Comparison of ENCODE assay signal across 8 cellular contexts in the genomic region with DNA sequence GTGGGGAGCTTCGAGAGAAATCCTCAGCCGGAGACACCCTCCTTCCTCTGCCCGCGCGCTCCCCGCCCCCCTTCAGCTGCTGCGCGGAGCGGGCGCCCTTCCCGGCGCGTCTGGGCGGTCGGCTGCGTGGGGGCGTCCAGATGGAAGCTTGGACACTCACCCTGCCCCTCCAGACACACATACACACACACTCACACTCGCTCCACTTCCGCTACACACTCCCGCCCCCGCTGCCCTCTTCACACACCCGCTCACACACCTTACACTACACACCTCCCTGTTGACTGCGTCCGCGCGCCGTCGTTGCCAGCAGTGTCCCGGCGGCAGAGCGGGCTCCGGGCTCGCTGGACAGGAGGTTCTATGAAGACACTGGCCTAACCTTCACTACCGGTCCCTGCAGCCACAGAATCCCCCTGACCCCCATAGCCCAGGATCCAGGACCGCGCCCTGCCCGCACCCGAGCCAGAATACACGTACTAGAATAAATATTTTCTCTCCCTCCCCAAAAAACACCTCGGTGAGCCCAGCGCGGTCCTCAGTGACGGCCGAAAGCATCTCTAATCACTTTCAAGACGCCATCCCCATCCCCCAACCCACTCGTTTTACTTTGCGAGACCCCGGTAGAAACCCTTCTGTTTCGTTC. TPM values are rescaled to one million over a fixed set of nuclear protein-coding genes. Genes with fewer than 3 reads are reported as not detected.
A peak's percentile ranks its signal among the peaks of the same experiment; 100 is the strongest.
DNase-seq lines count a peak whose midpoint lies in the region; ATAC-seq and TF ChIP-seq lines count a peak whose summit lies in the region.

No MANE protein-coding gene starts in this region.

- intact Hi-C loops in upper lobe of right lung (cut with DNase I): loop anchor here (10.0 kb wide), 1 partner anchor 372 kb away; no protein-coding TSS in a partner anchor

- H3K4me3 ChIP-seq in fibroblast of villous mesenchyme (ENCODE audit: low read depth, low read length) (peak overlapping the region; percentile 80), neutrophil (ENCODE audit: low read depth in 1 of 2, low read length in 1 of 2) (peak overlapping the region; percentile 84 to 98), upper lobe of right lung (peak overlapping the region; percentile 88)

- H3K27me3 ChIP-seq in neutrophil: peaks cover 84% of the 10 kb centered on the region
- peaks cover 29% of the 10 kb centered on the region for H3K27me3 ChIP-seq in upper lobe of right lung

- TF ChIP-seq CTCF in fibroblast of villous mesenchyme (IDR thresholded peaks at IDR 0.05; ENCODE audit: insufficient read depth, low read depth, low read length) (no peak), neutrophil (IDR thresholded peaks at IDR 0.05) (no peak), upper lobe of right lung (IDR thresholded peaks at IDR 0.05) (no peak)

- no peaks in the 10 kb centered on the region for H3K36me3 ChIP-seq in neutrophil
- no peaks in the 10 kb centered on the region for H3K36me3 ChIP-seq in upper lobe of right lung

- ATAC-seq in GM21529 (IDR thresholded peaks at IDR 0.05; ENCODE audit: unreplicated experiment): peak; percentile 18
- peak; percentile 45 for ATAC-seq in upper lobe of right lung

- peak; percentile 32 for DNase-seq in CMK (ENCODE audit: low read depth)
- peak; percentile 40 for DNase-seq in M059J (ENCODE audit: low read depth)
- peak; percentile 75 to 81 for DNase-seq in activated T-cell treated with anti-CD3 and anti-CD28 coated beads, Interleukin-2, amount 50 U/mL, for 48 hours
- no peak for DNase-seq in fibroblast of villous mesenchyme (ENCODE audit: low read depth)
- peak; percentile 86 for DNase-seq in upper lobe of right lung
- DNase-seq in SK-N-DZ (ENCODE audit: low spot score): no peak

- peaks cover 31 to 34% of the 10 kb centered on the region in 2 experiments for H3K4me1 ChIP-seq in neutrophil (ENCODE audit: control insufficient read depth in 1 of 2, insufficient read depth in 1 of 2, low read depth in 1 of 2, low read length in 1 of 2)
- peaks cover 28% of the 10 kb centered on the region for H3K4me1 ChIP-seq in upper lobe of right lung

- H3K9me3 ChIP-seq in neutrophil (no peaks in the 10 kb centered on the region), upper lobe of right lung (no peaks in the 10 kb centered on the region)

- peak overlapping the region; percentile 90 for H3K27ac ChIP-seq in neutrophil
- peak overlapping the region; percentile 86 for H3K27ac ChIP-seq in upper lobe of right lung

RNA-seq across cellular contexts. Expression of gene EGR2, which starts 1.1 kb away (rescaled TPM):
- 0.05 TPM in 1 of 2 replicates, not detected in the other for total RNA-seq in M059J (2014; rRNA removed; shearing (Covaris generic))
- 1.7 and 1.9 TPM in 2 replicates for total RNA-seq in fibroblast of villous mesenchyme
- total RNA-seq in upper lobe of right lung: 41.4 TPM
- 0.03 TPM in 1 of 2 replicates, not detected in the other for polyA plus RNA-seq in SK-N-DZ (2014; cell fraction: cytosol; rRNA removed)
- polyA plus RNA-seq in SK-N-DZ (2014; cell fraction: nucleus; rRNA removed): 0.06 and 0.42 TPM in 2 replicates

RNA-seq across cellular contexts. Expression of gene ADO, which starts 12.7 kb away (rescaled TPM):
- 22.4 and 29.8 TPM in 2 replicates for total RNA-seq in M059J (2014; rRNA removed; shearing (Covaris generic))
- total RNA-seq in fibroblast of villous mesenchyme (25.5 and 29.0 TPM in 2 replicates), upper lobe of right lung (16.5 TPM)
- polyA plus RNA-seq in SK-N-DZ (2014; cell fraction: cytosol; rRNA removed): 31.6 and 32.8 TPM in 2 replicates
- 19.1 and 22.0 TPM in 2 replicates for polyA plus RNA-seq in SK-N-DZ (2014; cell fraction: nucleus; rRNA removed)

Comparison
In these comparisons a context has a peak if more than half of its experiments do, and no peak if none do; other contexts are left out.
1. DNase-seq: peak in CMK (single experiment), M059J (single experiment), activated T-cell treated with anti-CD3 and anti-CD28 coated beads, Interleukin-2, amount 50 U/mL, for 48 hours (2 of 2) and upper lobe of right lung (single experiment); none in fibroblast of villous mesenchyme (single experiment) and SK-N-DZ (single experiment).
2. RNA of gene EGR2, which starts 1.1 kb away (total RNA-seq): 41.4 TPM in upper lobe of right lung (single experiment); 1.7 to 1.9 TPM in fibroblast of villous mesenchyme and 0.05 TPM in M059J; every median in the first group is over 10 times any median in the second.
3. Peak in every context shown above with its lines, with median percentiles within 50 percentile points of each other: H3K4me3 ChIP-seq.